In the genomic region with DNA sequence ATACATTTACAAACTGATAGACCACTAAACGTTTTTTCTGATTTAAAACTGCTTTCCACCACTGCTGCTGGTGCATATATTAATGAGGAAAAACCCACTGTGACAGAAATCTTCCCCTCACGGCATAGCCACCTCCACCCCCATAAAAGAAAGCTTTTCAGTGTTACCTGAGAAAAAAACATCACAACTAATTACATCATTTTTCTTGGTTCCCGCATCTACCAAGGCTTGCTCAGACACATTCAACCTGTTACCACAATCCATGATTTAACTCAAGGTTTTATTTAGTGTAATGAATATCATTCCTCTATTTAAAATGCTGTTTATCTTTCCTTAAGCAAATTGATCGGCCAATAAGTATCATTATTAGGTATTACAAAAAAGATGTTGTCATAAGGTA, we compare ENCODE assay signal across 25 cellular contexts. TPM values are rescaled to one million over a fixed set of nuclear protein-coding genes. Genes with fewer than 3 reads are reported as not detected.
"Had no signal": no experiment of that assay in that cellular context is flagged by ENCODE, and none has a peak within 500 bp of the region (broad histone marks: within the 10 kb centered on the region; RNA-seq: fewer than 3 reads in every experiment).

No MANE protein-coding gene starts in this region.

- H3K4me2 ChIP-seq: KMS-11 had no signal

- ATAC-seq: activated T-cell treated with anti-CD3 and anti-CD28 coated beads, Interleukin-2, amount 50 U/mL, for 4 hours; PC-3; T-helper 17 cell had no signal

- H3K36me3 Mint-ChIP-seq: activated naive CD8-positive, alpha-beta T cell had no signal

- H3K27ac Mint-ChIP-seq: activated B cell treated with CpG ODN at 0.5 μM for 24 hours; activated CD4-positive, alpha-beta T cell treated with anti-CD3 and anti-CD28 coated beads, Interleukin-2, amount 10 ng/mL, durations not matched to agents 24 days and 14 days; activated naive CD4-positive, alpha-beta T cell treated with anti-CD3 and anti-CD28 coated beads for 36 hours; activated naive CD8-positive, alpha-beta T cell; T-helper 17 cell had no signal

- H3K27ac ChIP-seq: KMS-11 had no signal

- H3K4me1 Mint-ChIP-seq: activated B cell treated with CpG ODN at 0.5 μM for 24 hours; activated CD4-positive, alpha-beta T cell treated with anti-CD3 and anti-CD28 coated beads, Interleukin-2, amount 10 ng/mL, durations not matched to agents 24 days and 14 days; T-helper 17 cell had no signal

- DNase-seq: activated B cell treated with CpG ODN at 0.5 μM for 24 hours; activated CD4-positive, alpha-beta T cell treated with anti-CD3 and anti-CD28 coated beads for 1 hour; activated CD4-positive, alpha-beta T cell treated with anti-CD3 and anti-CD28 coated beads, Interleukin-2, amount 10 ng/mL, durations not matched to agents 24 days and 14 days; activated CD4-positive, alpha-beta T cell treated with anti-CD3 and anti-CD28 coated beads, Interleukin-2, amount 50 U/mL, for 48 hours; activated CD8-positive, alpha-beta memory T cell treated with anti-CD3 and anti-CD28 coated beads for 24 hours; activated gamma-delta T cell; activated naive CD4-positive, alpha-beta T cell treated with anti-CD3 and anti-CD28 coated beads for 36 hours; activated T-cell treated with anti-CD3 and anti-CD28 coated beads, Interleukin-2, amount 50 U/mL, for 4 hours; amygdala; NCI-H1092 treated with DMSO at 0.1 percent for 48 hours; NCI-H1417 treated with DMSO at 0.1 percent for 48 hours; NCI-H1694; NCI-H2029; NCI-H2107; NCI-H2171 treated with DMSO at 0.1 percent for 48 hours; NCI-H226; NCI-H526; PC-3; SHP77 treated with DMSO at 0.1 percent for 48 hours; T-helper 17 cell; T-helper 9 cell had no signal

- H3K9me3 Mint-ChIP-seq: activated B cell treated with CpG ODN at 0.5 μM for 24 hours; activated CD4-positive, alpha-beta T cell treated with anti-CD3 and anti-CD28 coated beads, Interleukin-2, amount 10 ng/mL, durations not matched to agents 24 days and 14 days; activated naive CD4-positive, alpha-beta T cell treated with anti-CD3 and anti-CD28 coated beads for 36 hours; activated T-cell treated with anti-CD3 and anti-CD28 coated beads, Interleukin-2, amount 50 U/mL, for 4 hours had no signal

- H3K27me3 Mint-ChIP-seq: activated B cell treated with CpG ODN at 0.5 μM for 24 hours; activated CD4-positive, alpha-beta T cell treated with anti-CD3 and anti-CD28 coated beads, Interleukin-2, amount 10 ng/mL, durations not matched to agents 24 days and 14 days; activated naive CD8-positive, alpha-beta T cell; T-helper 17 cell had no signal

- H3K9ac ChIP-seq: KMS-11 had no signal

- H3K4me3 Mint-ChIP-seq: activated B cell treated with CpG ODN at 0.5 μM for 24 hours; activated CD4-positive, alpha-beta T cell treated with anti-CD3 and anti-CD28 coated beads, Interleukin-2, amount 10 ng/mL, durations not matched to agents 24 days and 14 days; activated naive CD4-positive, alpha-beta T cell treated with anti-CD3 and anti-CD28 coated beads for 36 hours; activated naive CD8-positive, alpha-beta T cell; activated T-cell treated with anti-CD3 and anti-CD28 coated beads, Interleukin-2, amount 50 U/mL, for 4 hours; T-helper 17 cell had no signal

RNA-seq across cellular contexts. Expression of gene GPM6A, which starts 1.7 kb away (rescaled TPM):
- total RNA-seq: activated CD4-positive, alpha-beta T cell treated with anti-CD3 and anti-CD28 coated beads, Interleukin-2, amount 10 ng/mL, durations not matched to agents 24 days and 14 days; activated naive CD4-positive, alpha-beta T cell treated with anti-CD3 and anti-CD28 coated beads for 36 hours; activated T-cell treated with anti-CD3 and anti-CD28 coated beads, Interleukin-2, amount 50 U/mL, for 4 hours; chondrocyte; MCF 10A; PC-3; T-helper 17 cell had no signal
